21 cellular contexts compared by ENCODE assay signal in genomic region chr11:126161146-126161458, GRCh38.
"Had no signal": no experiment of that assay in that cellular context is flagged by ENCODE, and none has a peak within 500 bp of the region (broad histone marks: within the 10 kb centered on the region; RNA-seq: fewer than 3 reads in every experiment).

No MANE protein-coding gene starts in this region.

- H3K36me3 ChIP-seq: left ventricle myocardium inferior, lower lobe of right lung, ovary, right atrium auricular region, sigmoid colon, upper lobe of left lung, uterus had no signal

- ATAC-seq: left cardiac atrium, lower lobe of right lung had no signal

- H3K4me1 Mint-ChIP-seq: memory B cell had no signal

- H2AFZ ChIP-seq: hepatocyte had no signal

- H3K27me3 ChIP-seq: hepatocyte, ovary, right atrium auricular region, sigmoid colon, upper lobe of left lung, uterus had no signal

- H3K79me2 ChIP-seq: hepatocyte had no signal

- H3K9me3 Mint-ChIP-seq: memory B cell had no signal

- H3K36me3 Mint-ChIP-seq: memory B cell had no signal

- H3K4me3 Mint-ChIP-seq: memory B cell had no signal

- H3K27ac ChIP-seq: coronary artery, dorsolateral prefrontal cortex, hepatocyte, left ventricle myocardium inferior, lower lobe of right lung, ovary, right atrium auricular region, sigmoid colon, upper lobe of left lung, uterus had no signal

- FAIRE-seq: kidney had no signal

- DNase-seq: dorsolateral prefrontal cortex; effector CD8-positive, alpha-beta T cell; foreskin melanocyte; head of caudate nucleus; kidney; left cardiac atrium; left ventricle myocardium inferior; lower lobe of right lung; midbrain; nucleus accumbens; ovary; sigmoid colon; stimulated activated CD4-positive, alpha-beta T cell treated with anti-CD3 and anti-CD28 coated beads, Interleukin-12 subunit alpha, Interleukin-12 subunit beta, amount 100 ng/mL, for 4 hours; stimulated activated naive CD4-positive, alpha-beta T cell treated with Interleukin-2 at 50 U/mL for 16 hours; upper lobe of left lung; uterus had no signal

- H3K4me3 ChIP-seq: coronary artery, dorsolateral prefrontal cortex, hepatocyte, left ventricle myocardium inferior, lower lobe of right lung, ovary, right atrium auricular region, sigmoid colon, skin epidermis, upper lobe of left lung, uterus had no signal

- H3K4me1 ChIP-seq: left ventricle myocardium inferior, lower lobe of right lung, right atrium auricular region, upper lobe of left lung had no signal

- H3K9me3 ChIP-seq: left ventricle myocardium inferior, lower lobe of right lung, ovary, right atrium auricular region, sigmoid colon, upper lobe of left lung, uterus had no signal

- H3K27ac Mint-ChIP-seq: memory B cell had no signal
